21 cellular contexts compared by ENCODE assay signal in the genomic region with DNA sequence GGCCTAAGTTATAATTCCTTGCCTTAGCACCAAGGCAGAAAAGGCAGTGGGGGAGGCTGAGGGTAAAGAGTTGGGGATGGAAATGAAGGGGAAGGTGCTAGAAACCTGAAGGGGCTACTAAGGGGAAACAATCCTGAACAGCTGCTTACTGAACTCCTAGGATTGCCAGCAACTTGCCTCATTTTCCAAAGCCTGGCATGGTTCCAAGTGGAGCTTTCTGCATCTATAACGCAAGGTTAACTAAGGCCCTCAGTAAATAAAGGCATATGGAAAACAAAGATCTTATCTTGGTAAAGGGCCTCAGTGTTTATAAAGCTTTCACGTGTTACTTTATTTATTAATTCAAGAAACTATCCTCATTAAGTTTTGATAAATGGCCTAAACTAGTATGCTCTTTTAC. TPM values are rescaled to one million over a fixed set of nuclear protein-coding genes. Genes with fewer than 3 reads are reported as not detected.
DNase-seq lines count a peak whose midpoint lies in the region; ATAC-seq and TF ChIP-seq lines count a peak whose summit lies in the region.
"Had no signal": no experiment of that assay in that cellular context is flagged by ENCODE, and none has a peak within 500 bp of the region (broad histone marks: within the 10 kb centered on the region; RNA-seq: fewer than 3 reads in every experiment).

No MANE protein-coding gene starts in this region.

- H3K79me2 ChIP-seq in SK-N-SH (ENCODE audit: insufficient read depth) = no peaks in the 10 kb centered on the region

- no peaks in the 10 kb centered on the region for H4K20me1 ChIP-seq in SK-N-SH (ENCODE audit: insufficient read depth)

- H3K4me1 ChIP-seq in SK-N-SH (ENCODE audit: control insufficient read depth in 1 of 2, insufficient read depth in 2 of 2, low read depth in 1 of 2, low read length in 1 of 2) (no peaks in the 10 kb centered on the region; a peak in 1 of 4 replicates), SJCRH30 (no peaks in the 10 kb centered on the region)

- H3K9me3 ChIP-seq in SK-N-SH (no peaks in the 10 kb centered on the region), SJCRH30 (replicated peaks) (no peaks in the 10 kb centered on the region)
- H3K9me3 ChIP-seq: thoracic aorta had no signal

- no peak for ATAC-seq in SK-N-SH treated with all-trans-retinoic acid at 6 μM for 48 hours
- ATAC-seq in stimulated activated naive CD8-positive, alpha-beta T cell treated with anti-CD3 and anti-CD28 coated beads, Interleukin-15, Interleukin-2, amounts not matched to agents 100 U/mL and 50 U/mL, for 24 hours = no peak
- ATAC-seq: GM23338, left ventricle myocardium superior had no signal

- no peak for TF ChIP-seq RAD21 in SK-N-SH (IDR thresholded peaks at IDR 0.05; ENCODE audit: low read length)

- POLR2A ChIA-PET in SK-N-SH (lab: Yijun Ruan, JAX) = no interaction called here

- H3K9me2 ChIP-seq in SK-N-SH = no peaks in the 10 kb centered on the region

- H3K27ac Mint-ChIP-seq in activated CD4-positive, alpha-beta T cell treated with anti-CD3 and anti-CD28 coated beads, Interleukin-2, amount 10 ng/mL, durations not matched to agents 24 days and 14 days = no peak overlapping the region
- H3K27ac Mint-ChIP-seq: GM23338 had no signal

- no peaks in the 10 kb centered on the region for H3F3A ChIP-seq in SK-N-SH (replicated peaks; ENCODE audit: insufficient read depth)

- intact Hi-C loops in activated CD4-positive, alpha-beta T cell treated with anti-CD3 and anti-CD28 coated beads, Interleukin-2, amount 10 ng/mL, durations not matched to agents 24 days and 14 days (cut with micrococcal nuclease) = no loop called here

- 32% methylated on average over 2 of the region's 2 CpGs for WGBS in SK-N-SH (ENCODE audit: low lambda C conversion rate)

- H3K27me3 ChIP-seq in SK-N-SH (ENCODE audit: insufficient read depth) (no peaks in the 10 kb centered on the region), SJCRH30 (no peaks in the 10 kb centered on the region)
- H3K27me3 ChIP-seq: dorsolateral prefrontal cortex had no signal

- no peak overlapping the region for H3K27ac ChIP-seq in SK-N-SH (ENCODE audit: low read depth in 2 of 2, low read length in 1 of 2)
- H3K27ac ChIP-seq in SJCRH30 = no peak overlapping the region
- H3K27ac ChIP-seq: dorsolateral prefrontal cortex, thoracic aorta had no signal

- H3K36me3 Mint-ChIP-seq in activated CD4-positive, alpha-beta T cell treated with anti-CD3 and anti-CD28 coated beads, Interleukin-2, amount 10 ng/mL, durations not matched to agents 24 days and 14 days (ENCODE audit: low read depth) = no peaks in the 10 kb centered on the region

- no peak overlapping the region for H2AFZ ChIP-seq in SK-N-SH (ENCODE audit: low read depth)
- H2AFZ ChIP-seq: GM23338 had no signal

- H3K36me3 ChIP-seq in SK-N-SH (replicated peaks in 1 of 2; ENCODE audit: control insufficient read depth in 1 of 2, insufficient read depth in 2 of 2, low read length in 1 of 2) (no peaks in the 10 kb centered on the region), SJCRH30 (no peaks in the 10 kb centered on the region)
- H3K36me3 ChIP-seq: thoracic aorta had no signal

- H3K4me3 ChIP-seq in SK-N-SH (ENCODE audit: low read depth in 2 of 2, low read length in 1 of 2) (no peak overlapping the region), SJCRH30 (no peak overlapping the region)
- H3K4me3 ChIP-seq: dorsolateral prefrontal cortex, GM23338, thoracic aorta had no signal

- no peaks in the 10 kb centered on the region for H3K9me3 Mint-ChIP-seq in activated CD4-positive, alpha-beta T cell treated with anti-CD3 and anti-CD28 coated beads, Interleukin-2, amount 10 ng/mL, durations not matched to agents 24 days and 14 days
- H3K9me3 Mint-ChIP-seq: GM23338 had no signal

- H3K4me3 Mint-ChIP-seq in activated CD4-positive, alpha-beta T cell treated with anti-CD3 and anti-CD28 coated beads, Interleukin-2, amount 10 ng/mL, durations not matched to agents 24 days and 14 days = no peak overlapping the region
- H3K4me3 Mint-ChIP-seq: GM23338 had no signal

- CTCF ChIA-PET in SK-N-SH (lab: Yijun Ruan, JAX) = no interaction called here

- no peak for TF ChIP-seq CTCF in SK-N-SH (IDR thresholded peaks at IDR 0.05)

- no peak overlapping the region for H3K4me2 ChIP-seq in SK-N-SH
- H3K4me2 ChIP-seq: GM23338 had no signal

- H3K9ac ChIP-seq in SK-N-SH = no peak overlapping the region

- no peaks in the 10 kb centered on the region for H3K4me1 Mint-ChIP-seq in activated CD4-positive, alpha-beta T cell treated with anti-CD3 and anti-CD28 coated beads, Interleukin-2, amount 10 ng/mL, durations not matched to agents 24 days and 14 days
- H3K4me1 Mint-ChIP-seq: GM23338 had no signal

- TF ChIP-seq EP300 in SK-N-SH (IDR thresholded peaks at IDR 0.05; ENCODE audit: borderline replicate concordance in 1 of 2, low read depth in 1 of 2, low read length in 1 of 2) = no peak

- peak; percentile 42 for DNase-seq in SK-N-SH
- DNase-seq in NCI-H345 treated with DMSO at 0.1 percent for 48 hours (lab: John Stamatoyannopoulos, UW; ENCODE audit: unreplicated experiment) = peak; percentile 50
- DNase-seq in SJCRH30 = peak; percentile 15 to 53
- no peak for DNase-seq in superior temporal gyrus (ENCODE audit: extremely low spot score)
- no peak for DNase-seq in HK-2 (ENCODE audit: unreplicated experiment)
- DNase-seq in stimulated activated naive CD8-positive, alpha-beta T cell treated with anti-CD3 and anti-CD28 coated beads, Interleukin-15, Interleukin-2, amounts not matched to agents 100 U/mL and 50 U/mL, for 24 hours = no peak
- DNase-seq in activated CD4-positive, alpha-beta T cell treated with anti-CD3 and anti-CD28 coated beads, Interleukin-2, amount 10 ng/mL, durations not matched to agents 24 days and 14 days = no peak
- DNase-seq: activated CD4-positive, CD25-positive, alpha-beta regulatory T cell treated with anti-CD3 and anti-CD28 coated beads, Interleukin-2, amount 50 U/mL, for 72 hours; C1 segment of cervical spinal cord; DND-41; dorsolateral prefrontal cortex; left ventricle myocardium superior; MM.1S; occipital lobe; SIG-M5 had no signal

- H3K27me3 Mint-ChIP-seq in activated CD4-positive, alpha-beta T cell treated with anti-CD3 and anti-CD28 coated beads, Interleukin-2, amount 10 ng/mL, durations not matched to agents 24 days and 14 days = peaks cover 2% of the 10 kb centered on the region

TF ChIP-seq in SK-N-SH, 30 proteins besides CTCF, POLR2A, EP300 and RAD21 (continues in another document):
- TF ChIP-seq TCF12 (IDR thresholded peaks at IDR 0.05) = no peak
- TF ChIP-seq SMC3 (IDR thresholded peaks at IDR 0.05; ENCODE audit: low read depth, low read length) = no peak
- no peak for TF ChIP-seq MAX (IDR thresholded peaks at IDR 0.05; ENCODE audit: low read depth)
- TF ChIP-seq GATA2 (CRISPR knock-in tag; IDR thresholded peaks at IDR 0.05) = no peak
- no peak for TF ChIP-seq TAF1 (IDR thresholded peaks at IDR 0.05; ENCODE audit: borderline replicate concordance, low read depth, low read length)

TF ChIP-seq in SK-N-SH treated with all-trans-retinoic acid at 6 μM for 48 hours, 23 proteins besides CTCF, POLR2A, EP300 and RAD21 (continues in another document):
- TF ChIP-seq TOX (CRISPR knock-in tag; IDR thresholded peaks at IDR 0.05; ENCODE audit: borderline replicate concordance) (no peak), ZC3H10 (CRISPR knock-in tag; IDR thresholded peaks at IDR 0.05) (no peak), TCF4 (CRISPR knock-in tag; IDR thresholded peaks at IDR 0.05; ENCODE audit: borderline replicate concordance) (no peak), ISL1 (CRISPR knock-in tag; IDR thresholded peaks at IDR 0.05) (no peak), OSR1 (CRISPR knock-in tag; IDR thresholded peaks at IDR 0.05) (no peak), BACH2 (CRISPR knock-in tag; IDR thresholded peaks at IDR 0.05; ENCODE audit: borderline replicate concordance) (no peak), ESRRG (CRISPR knock-in tag; IDR thresholded peaks at IDR 0.05) (no peak), ZFP30 (CRISPR knock-in tag; IDR thresholded peaks at IDR 0.05) (no peak), GLIS3 (CRISPR knock-in tag; IDR thresholded peaks at IDR 0.05) (no peak), ZNF70 (CRISPR knock-in tag; IDR thresholded peaks at IDR 0.05) (no peak), ZFP3 (CRISPR knock-in tag; IDR thresholded peaks at IDR 0.05) (no peak)
- TF ChIP-seq, protein P1, sequence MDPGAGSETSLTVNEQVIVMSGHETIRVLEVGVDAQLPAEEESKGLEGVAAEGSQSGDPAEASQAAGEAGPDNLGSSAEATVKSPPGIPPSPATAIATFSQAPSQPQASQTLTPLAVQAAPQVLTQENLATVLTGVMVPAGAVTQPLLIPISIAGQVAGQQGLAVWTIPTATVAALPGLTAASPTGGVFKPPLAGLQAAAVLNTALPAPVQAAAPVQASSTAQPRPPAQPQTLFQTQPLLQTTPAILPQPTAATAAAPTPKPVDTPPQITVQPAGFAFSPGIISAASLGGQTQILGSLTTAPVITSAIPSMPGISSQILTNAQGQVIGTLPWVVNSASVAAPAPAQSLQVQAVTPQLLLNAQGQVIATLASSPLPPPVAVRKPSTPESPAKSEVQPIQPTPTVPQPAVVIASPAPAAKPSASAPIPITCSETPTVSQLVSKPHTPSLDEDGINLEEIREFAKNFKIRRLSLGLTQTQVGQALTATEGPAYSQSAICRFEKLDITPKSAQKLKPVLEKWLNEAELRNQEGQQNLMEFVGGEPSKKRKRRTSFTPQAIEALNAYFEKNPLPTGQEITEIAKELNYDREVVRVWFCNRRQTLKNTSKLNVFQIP (CRISPR knock-in tag; IDR thresholded peaks at IDR 0.05; ENCODE audit: borderline replicate concordance, low read depth) = no peak
- TF ChIP-seq, protein P2, sequence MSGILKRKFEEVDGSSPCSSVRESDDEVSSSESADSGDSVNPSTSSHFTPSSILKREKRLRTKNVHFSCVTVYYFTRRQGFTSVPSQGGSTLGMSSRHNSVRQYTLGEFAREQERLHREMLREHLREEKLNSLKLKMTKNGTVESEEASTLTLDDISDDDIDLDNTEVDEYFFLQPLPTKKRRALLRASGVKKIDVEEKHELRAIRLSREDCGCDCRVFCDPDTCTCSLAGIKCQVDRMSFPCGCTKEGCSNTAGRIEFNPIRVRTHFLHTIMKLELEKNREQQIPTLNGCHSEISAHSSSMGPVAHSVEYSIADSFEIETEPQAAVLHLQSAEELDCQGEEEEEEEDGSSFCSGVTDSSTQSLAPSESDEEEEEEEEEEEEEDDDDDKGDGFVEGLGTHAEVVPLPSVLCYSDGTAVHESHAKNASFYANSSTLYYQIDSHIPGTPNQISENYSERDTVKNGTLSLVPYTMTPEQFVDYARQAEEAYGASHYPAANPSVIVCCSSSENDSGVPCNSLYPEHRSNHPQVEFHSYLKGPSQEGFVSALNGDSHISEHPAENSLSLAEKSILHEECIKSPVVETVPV (CRISPR knock-in tag; IDR thresholded peaks at IDR 0.05) = no peak

RNA-seq across cellular contexts. Expression of gene MEP1B, which starts 10.9 kb away (rescaled TPM):
- not detected in 2 replicates for polyA plus RNA-seq in SK-N-SH (2012; rRNA removed)
- polyA plus RNA-seq in SK-N-SH (2012; cell fraction: cytosol; rRNA removed) = 0.01 TPM in 2 replicates
- polyA plus RNA-seq in SK-N-SH (2012; cell fraction: nucleus; rRNA removed) = 0.06 TPM in 1 of 2 replicates, not detected in the other
- total RNA-seq in SJCRH30 (2014; rRNA removed; shearing (Covaris generic)) = not detected in 2 replicates
- not detected in 2 replicates for total RNA-seq in activated CD4-positive, alpha-beta T cell treated with anti-CD3 and anti-CD28 coated beads, Interleukin-2, amount 10 ng/mL, durations not matched to agents 24 days and 14 days
- total RNA-seq: glomerular endothelial cell, GM23338, left ventricle myocardium superior, OCI-LY7, thoracic aorta had no signal
- polyA plus RNA-seq: esophagus, GM23338 had no signal

Comparison
In these comparisons a context has a peak if more than half of its experiments do, and no peak if none do; other contexts are left out.
1. DNase-seq: peak in SK-N-SH (single experiment), NCI-H345 treated with DMSO at 0.1 percent for 48 hours (single experiment) and SJCRH30 (2 of 2); none in superior temporal gyrus (single experiment), HK-2 (single experiment), stimulated activated naive CD8-positive, alpha-beta T cell treated with anti-CD3 and anti-CD28 coated beads, Interleukin-15, Interleukin-2, amounts not matched to agents 100 U/mL and 50 U/mL, for 24 hours (single experiment) and activated CD4-positive, alpha-beta T cell treated with anti-CD3 and anti-CD28 coated beads, Interleukin-2, amount 10 ng/mL, durations not matched to agents 24 days and 14 days (single experiment).